Comparison of ENCODE assay signal across 12 cellular contexts in the genomic region with DNA sequence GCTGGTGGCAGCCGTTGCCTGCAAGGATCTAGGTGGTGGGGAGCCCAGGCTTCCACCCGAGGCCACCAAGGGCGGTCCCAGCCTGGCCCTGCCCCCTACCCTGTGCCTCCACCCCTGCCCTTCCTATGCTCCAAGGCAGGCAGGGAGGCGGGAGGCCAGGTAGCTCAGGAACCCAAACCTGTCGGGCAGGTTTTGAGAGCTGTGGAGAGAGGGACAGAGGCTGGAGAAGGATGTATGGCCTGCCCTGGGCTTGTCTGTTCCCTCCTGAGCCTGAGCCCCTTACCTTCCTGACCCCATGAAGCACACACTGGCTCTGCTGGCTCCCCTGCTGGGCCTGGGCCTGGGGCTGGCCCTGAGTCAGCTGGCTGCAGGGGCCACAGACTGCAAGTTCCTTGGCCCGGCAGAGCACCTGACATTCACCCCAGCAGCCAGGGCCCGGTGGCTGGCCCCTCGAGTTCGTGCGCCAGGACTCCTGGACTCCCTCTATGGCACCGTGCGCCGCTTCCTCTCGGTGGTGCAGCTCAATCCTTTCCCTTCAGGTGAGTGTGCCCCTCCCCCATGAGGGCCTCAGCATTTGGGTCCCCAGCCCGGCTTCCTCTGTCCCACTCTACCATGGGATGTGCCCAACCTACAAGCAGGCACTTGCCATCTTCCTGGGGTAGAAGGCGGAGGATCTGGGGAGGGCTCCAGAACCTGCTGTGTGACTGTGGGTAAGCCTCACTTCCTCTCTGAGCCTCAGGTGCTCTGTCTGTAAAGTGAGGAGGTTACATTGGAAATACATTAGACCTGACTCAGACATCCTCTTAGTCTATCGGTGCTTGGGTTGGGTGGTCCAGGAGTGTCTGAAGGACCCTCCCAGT. TPM values are rescaled to one million over a fixed set of nuclear protein-coding genes. Genes with fewer than 3 reads are reported as not detected.
DNase-seq lines count a peak whose midpoint lies in the region; ATAC-seq, FAIRE-seq and TF ChIP-seq lines count a peak whose summit lies in the region.
"Had no signal": no experiment of that assay in that cellular context is flagged by ENCODE, and none has a peak within 500 bp of the region (broad histone marks: within the 10 kb centered on the region; RNA-seq: fewer than 3 reads in every experiment).

A gene with protein sequence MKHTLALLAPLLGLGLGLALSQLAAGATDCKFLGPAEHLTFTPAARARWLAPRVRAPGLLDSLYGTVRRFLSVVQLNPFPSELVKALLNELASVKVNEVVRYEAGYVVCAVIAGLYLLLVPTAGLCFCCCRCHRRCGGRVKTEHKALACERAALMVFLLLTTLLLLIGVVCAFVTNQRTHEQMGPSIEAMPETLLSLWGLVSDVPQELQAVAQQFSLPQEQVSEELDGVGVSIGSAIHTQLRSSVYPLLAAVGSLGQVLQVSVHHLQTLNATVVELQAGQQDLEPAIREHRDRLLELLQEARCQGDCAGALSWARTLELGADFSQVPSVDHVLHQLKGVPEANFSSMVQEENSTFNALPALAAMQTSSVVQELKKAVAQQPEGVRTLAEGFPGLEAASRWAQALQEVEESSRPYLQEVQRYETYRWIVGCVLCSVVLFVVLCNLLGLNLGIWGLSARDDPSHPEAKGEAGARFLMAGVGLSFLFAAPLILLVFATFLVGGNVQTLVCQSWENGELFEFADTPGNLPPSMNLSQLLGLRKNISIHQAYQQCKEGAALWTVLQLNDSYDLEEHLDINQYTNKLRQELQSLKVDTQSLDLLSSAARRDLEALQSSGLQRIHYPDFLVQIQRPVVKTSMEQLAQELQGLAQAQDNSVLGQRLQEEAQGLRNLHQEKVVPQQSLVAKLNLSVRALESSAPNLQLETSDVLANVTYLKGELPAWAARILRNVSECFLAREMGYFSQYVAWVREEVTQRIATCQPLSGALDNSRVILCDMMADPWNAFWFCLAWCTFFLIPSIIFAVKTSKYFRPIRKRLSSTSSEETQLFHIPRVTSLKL (plus strand): TSS at position 159 of the 860 bp plus-strand sequence. CDS start 137 bp downstream, at position 296.

- intact Hi-C loops in left colon (cut with DNase I, micrococcal nuclease): no loop called here

- FAIRE-seq in small intestine (lab: Jason Lieb, UNC): no peak
- FAIRE-seq: A204.1 had no signal

- DNase-seq in NCI-H345 (lab: John Stamatoyannopoulos, UW): peak; percentile 18
- DNase-seq in NCI-H345 treated with DMSO at 0.1 percent for 48 hours (lab: John Stamatoyannopoulos, UW; ENCODE audit: unreplicated experiment): no peak
- peak; percentile 87 to 88 for DNase-seq in left colon
- peak; percentile 86 for DNase-seq in small intestine
- no peak for DNase-seq in T-helper 9 cell
- DNase-seq in NOMO-1 treated with dmso at 0.1 percent for 144 hours (lab: John Stamatoyannopoulos, UW; ENCODE audit: unreplicated experiment): no peak
- DNase-seq: hippocampal formation had no signal

- TF ChIP-seq CTCF in VCaP (conservative IDR thresholded peaks at IDR 0.05): no peak

- no peaks in the 10 kb centered on the region for H3K9me3 ChIP-seq in small intestine (ENCODE audit: control insufficient read depth, low read depth)
- H3K9me3 ChIP-seq: right atrium auricular region had no signal

- no peaks in the 10 kb centered on the region for H3K4me1 ChIP-seq in small intestine (ENCODE audit: control insufficient read depth in 2 of 2, insufficient read depth in 1 of 2, low read depth in 1 of 2, low read length in 1 of 2)
- H3K4me1 ChIP-seq: right atrium auricular region had no signal

- H3K27me3 ChIP-seq in small intestine (ENCODE audit: control insufficient read depth in 2 of 2, insufficient read depth in 2 of 2, low read length in 2 of 2): no peaks in the 10 kb centered on the region
- H3K27me3 ChIP-seq: right atrium auricular region had no signal

- peak; percentile 81 for ATAC-seq in left colon
- ATAC-seq in HG03457 (IDR thresholded peaks at IDR 0.05; ENCODE audit: unreplicated experiment): no peak
- ATAC-seq: activated T-helper 17 cell treated with anti-CD3 and anti-CD28 coated beads, Interleukin-2, amount 50 U/mL, for 72 hours had no signal

- H3K4me3 ChIP-seq in small intestine (ENCODE audit: low read depth in 1 of 2, low read length in 2 of 2): peak within 1 kb of the TSS in 1 of 2 donors; percentile 12
- H3K4me3 ChIP-seq: right atrium auricular region had no signal

- H3K27ac ChIP-seq in VCaP (peak within 1 kb of the TSS; percentile 93), small intestine (ENCODE audit: low read depth in 1 of 2, low read length in 1 of 2) (peak within 1 kb of the TSS; percentile 15 to 60)
- H3K27ac ChIP-seq: right atrium auricular region had no signal

- no peaks in the 10 kb centered on the region for H3K36me3 ChIP-seq in small intestine (ENCODE audit: control insufficient read depth in 2 of 2, insufficient read depth in 2 of 2, low read length in 2 of 2)
- H3K36me3 ChIP-seq: right atrium auricular region had no signal

- WGBS in small intestine, 3 donors: 9 to 56% (median 34%) methylated on average over 17 of the region's 17 CpGs

RNA-seq across cellular contexts. Expression of the gene that starts here (rescaled TPM):
- total RNA-seq in left colon: 10 to 100 TPM; 32.9 to 39.9 TPM
- polyA plus RNA-seq in small intestine: 10 to 100 TPM in 1 of 3 donors, 1 to 10 TPM in 2; 1.1 to 17.9 (median 1.4) TPM

Comparison
In these comparisons a context has a peak if more than half of its experiments do, and no peak if none do; other contexts are left out.
1. DNase-seq: peak in NCI-H345 (single experiment), left colon (2 of 2) and small intestine (single experiment); none in NCI-H345 treated with DMSO at 0.1 percent for 48 hours (single experiment), T-helper 9 cell (single experiment) and NOMO-1 treated with dmso at 0.1 percent for 144 hours (single experiment).